10 cellular contexts compared by ENCODE assay signal in genomic region chr3:42205800-42206514, GRCh38.
DNase-seq lines count a peak whose midpoint lies in the region; ATAC-seq and TF ChIP-seq lines count a peak whose summit lies in the region.
"Had no signal": no experiment of that assay in that cellular context is flagged by ENCODE, and none has a peak within 500 bp of the region (broad histone marks: within the 10 kb centered on the region; RNA-seq: fewer than 3 reads in every experiment).

No MANE protein-coding gene starts in this region.

- in situ Hi-C loops in GM13976 (cut with MboI; ENCODE audit: low sequenced_read_pairs, unreplicated experiment) = no loop called here

- no peak for TF ChIP-seq CTCF in GM13976 (IDR thresholded peaks at IDR 0.05; ENCODE audit: borderline replicate concordance, control extremely low read depth, extremely low read depth, insufficient read depth, missing control alignments)

- peak; percentile 62 for ATAC-seq in GM19438 (IDR thresholded peaks at IDR 0.05; ENCODE audit: low read depth, unreplicated experiment)
- peak; percentile 98 for ATAC-seq in HG02852 (IDR thresholded peaks at IDR 0.05; ENCODE audit: unreplicated experiment)
- ATAC-seq in sciatic nerve = no peak

- intact Hi-C loops in sciatic nerve (cut with DNase I) = no loop called here

- DNase-seq in GM13976 (ENCODE audit: low spot score) (peak; percentile 68), NCI-H69 (lab: John Stamatoyannopoulos, UW) (peak; percentile 15), sciatic nerve (ENCODE audit: low spot score) (no peak), occipital lobe (lab: John Stamatoyannopoulos, UW) (no peak), NOMO-1 (lab: John Stamatoyannopoulos, UW; ENCODE audit: unreplicated experiment in 2 of 2) (no peak), DMS153 treated with DMSO at 0.1 percent for 48 hours (lab: John Stamatoyannopoulos, UW; ENCODE audit: unreplicated experiment) (no peak)
- DNase-seq: C1 segment of cervical spinal cord, MM.1S had no signal

Comparison
In these comparisons a context has a peak if more than half of its experiments do, and no peak if none do; other contexts are left out.
1. DNase-seq: peak in GM13976 (single experiment) and NCI-H69 (single experiment); none in sciatic nerve (single experiment), occipital lobe (single experiment), NOMO-1 (0 of 2) and DMS153 treated with DMSO at 0.1 percent for 48 hours (single experiment).